Comparison of ENCODE assay signal across 22 cellular contexts in the genomic region with DNA sequence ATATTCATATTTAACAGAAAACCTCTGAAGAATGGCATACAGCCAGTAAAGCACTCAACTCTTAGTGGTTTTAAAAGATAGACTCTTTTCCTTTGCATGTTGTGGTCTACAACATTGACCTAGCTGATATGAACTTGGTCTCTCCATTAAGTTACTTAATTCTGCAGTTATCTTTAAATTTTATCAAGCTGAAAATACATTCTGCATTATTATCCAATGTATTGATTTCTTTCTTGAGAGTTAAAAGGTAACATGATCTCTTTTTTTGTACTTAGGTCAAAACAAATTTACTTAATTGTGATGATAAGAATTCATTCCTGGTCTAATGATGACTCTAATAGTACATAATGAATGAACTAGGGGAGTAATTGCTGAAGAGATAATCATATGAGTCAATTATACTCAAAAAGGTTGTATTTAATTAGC.
"Had no signal": no experiment of that assay in that cellular context is flagged by ENCODE, and none has a peak within 500 bp of the region (broad histone marks: within the 10 kb centered on the region; RNA-seq: fewer than 3 reads in every experiment).

No MANE protein-coding gene starts in this region.

- H3K27me3 ChIP-seq: breast epithelium, gastroesophageal sphincter, hepatocyte, suprapubic skin, tibial artery, upper lobe of right lung had no signal

- H3K4me3 ChIP-seq: breast epithelium, gastroesophageal sphincter, hepatocyte, suprapubic skin, tibial artery, upper lobe of right lung had no signal

- H3K9me3 ChIP-seq: breast epithelium, gastroesophageal sphincter, suprapubic skin, tibial artery, upper lobe of right lung had no signal

- DNase-seq: activated CD4-positive, alpha-beta T cell treated with anti-CD3 and anti-CD28 coated beads for 1 hour; activated CD4-positive, alpha-beta T cell treated with anti-CD3 and anti-CD28 coated beads, Interleukin-2, amount 50 U/mL, for 1 hour; activated CD8-positive, alpha-beta T cell treated with anti-CD3 and anti-CD28 coated beads for 36 hours; activated gamma-delta T cell treated with Interleukin-2 at 50 U/mL for 16 hours; activated naive CD4-positive, alpha-beta T cell treated with anti-CD3 and anti-CD28 coated beads, Interleukin-2, amount 50 U/mL, for 16 hours; activated T-cell treated with anti-CD3 and anti-CD28 coated beads, Interleukin-2, amount 50 U/mL, for 4 hours; amygdala; central memory CD4-positive, alpha-beta T cell; left cardiac atrium; left ventricle myocardium superior; mammary epithelial cell; posterior cingulate gyrus; right cardiac atrium; stimulated activated CD4-positive, alpha-beta T cell treated with anti-CD3 and anti-CD28 coated beads, Interleukin-15, amount 100 ng/mL, for 24 hours; stimulated activated CD4-positive, alpha-beta T cell treated with anti-CD3 and anti-CD28 coated beads, Interleukin-2, amount 100 ng/mL, for 24 hours; stimulated activated naive CD4-positive, alpha-beta T cell; tibial artery; upper lobe of right lung had no signal

- H3K36me3 ChIP-seq: breast epithelium, gastroesophageal sphincter, suprapubic skin, tibial artery, upper lobe of right lung had no signal

- H3K4me1 ChIP-seq: breast epithelium, gastroesophageal sphincter, suprapubic skin, tibial artery, upper lobe of right lung had no signal
